Comparison of ENCODE assay signal across 9 cellular contexts in genomic region chr2:14633451-14634211, GRCh38. TPM values are rescaled to one million over a fixed set of nuclear protein-coding genes. Genes with fewer than 3 reads are reported as not detected.
DNase-seq lines count a peak whose midpoint lies in the region; TF ChIP-seq lines count a peak whose summit lies in the region.
"Had no signal": no experiment of that assay in that cellular context is flagged by ENCODE, and none has a peak within 500 bp of the region (broad histone marks: within the 10 kb centered on the region; RNA-seq: fewer than 3 reads in every experiment).

No MANE protein-coding gene starts in this region.

- peak overlapping the region; percentile 95 to 96 (median 95) for H3K4me3 Mint-ChIP-seq in nephron

- H3K36me3 ChIP-seq in HUES64 (ENCODE audit: insufficient read depth, low read length) = no peaks in the 10 kb centered on the region

- H3K27me3 ChIP-seq in AG04450 (ENCODE audit: control insufficient read depth, insufficient read depth, low read length) (peaks cover 35% of the 10 kb centered on the region), HUES64 (ENCODE audit: insufficient read depth, low read length) (peaks cover 89% of the 10 kb centered on the region)

- POLR2A ChIA-PET in AG04450 (lab: Yijun Ruan, JAX) = no interaction called here

- H3K9ac ChIP-seq in HUES64 (ENCODE audit: low read depth, low read length) = no peak overlapping the region

- H3K4me3 ChIP-seq in AG04450 (ENCODE audit: low read depth, low read length) (peak overlapping the region; percentile 63), HUES64 (ENCODE audit: low read length) (peak overlapping the region; percentile 74), epithelial cell of proximal tubule (ENCODE audit: low read depth, low read length) (peak overlapping the region; percentile 75)

- H3K27ac ChIP-seq in AG04450 (ENCODE audit: low read depth, low read length) (no peak overlapping the region), HUES64 (ENCODE audit: low read depth, low read length) (no peak overlapping the region)

- H3K9me3 ChIP-seq in AG04450 (ENCODE audit: control insufficient read depth, insufficient read depth, low read length) = peaks cover 11% of the 10 kb centered on the region; the same call in 1 of the 2 replicates
- H3K9me3 ChIP-seq in HUES64 (ENCODE audit: insufficient read depth, low read depth, low read length) = no peaks in the 10 kb centered on the region

- CTCF ChIA-PET in AG04450 (lab: Charles Lee) = interaction anchor here (0.7 to 1.9 kb wide), 2 partner anchors 75 to 117 kb away, joined by 3 to 6 read pairs; no protein-coding TSS in a partner anchor

- WGBS in HUES64 = 4% methylated on average over 43 of the region's 43 CpGs

- TF ChIP-seq CTCF in AG04450 (IDR thresholded peaks at IDR 0.05; ENCODE audit: low read depth, low read length) (no peak), epithelial cell of proximal tubule (conservative IDR thresholded peaks at IDR 0.05; ENCODE audit: low read depth, low read length) (no peak), nephron (IDR thresholded peaks at IDR 0.05; ENCODE audit: unreplicated experiment in 3 of 3) (no peak)

- H3K27me3 Mint-ChIP-seq in nephron (ENCODE audit: low read depth) = peaks cover 56% of the 10 kb centered on the region

- peaks cover 38% of the 10 kb centered on the region for H3K4me1 Mint-ChIP-seq in nephron

- DNase-seq in AG04450 (ENCODE audit: low read depth, low spot score) (no peak), epithelial cell of proximal tubule (ENCODE audit: low read depth) (no peak), AG08395 (ENCODE audit: low spot score) (no peak), SW480 (ENCODE audit: low spot score) (no peak), occipital lobe (lab: John Stamatoyannopoulos, UW) (no peak)
- DNase-seq in activated CD4-positive, CD25-positive, alpha-beta regulatory T cell treated with anti-CD3 and anti-CD28 coated beads, Interleukin-2, amount 50 U/mL, for 72 hours = no peak
- DNase-seq: SIG-M5 had no signal

- H3K27ac Mint-ChIP-seq in nephron = peak overlapping the region; percentile 46 to 67 (median 65)

- H3K4me1 ChIP-seq in HUES64 (ENCODE audit: insufficient read depth, low read length) = peaks cover 9% of the 10 kb centered on the region

- no peaks in the 10 kb centered on the region for H3K36me3 Mint-ChIP-seq in nephron (ENCODE audit: low read depth)

- no peaks in the 10 kb centered on the region for H3K9me3 Mint-ChIP-seq in nephron

RNA-seq across cellular contexts. Expression of gene LRATD1, which starts 1.1 kb away (rescaled TPM):
- polyA plus RNA-seq in AG04450 (2011; rRNA removed) = 1.9 and 2.0 TPM in 2 replicates
- polyA minus RNA-seq in AG04450 (2011; rRNA and poly(A)+ RNA removed) = 0.69 and 1.3 TPM in 2 replicates
- 0.95 TPM for polyA plus RNA-seq in HUES64 (2013, experiment 1 of 2)
- 1.3 TPM for polyA plus RNA-seq in HUES64 (2013, experiment 2 of 2)
- total RNA-seq in epithelial cell of proximal tubule (14.1 and 14.2 TPM in 2 replicates), occipital lobe (35.7 TPM)
